In genomic region chr12:47156167-47156736, GRCh38 we compare ENCODE assay signal across 10 cellular contexts.
A peak's percentile ranks its signal among the peaks of the same experiment; 100 is the strongest.
DNase-seq lines count a peak whose midpoint lies in the region; ATAC-seq and TF ChIP-seq lines count a peak whose summit lies in the region.
"Had no signal": no experiment of that assay in that cellular context is flagged by ENCODE, and none has a peak within 500 bp of the region (broad histone marks: within the 10 kb centered on the region; RNA-seq: fewer than 3 reads in every experiment).

No MANE protein-coding gene starts in this region.

- peaks cover 27% of the 10 kb centered on the region for H3K36me3 Mint-ChIP-seq in activated T-cell treated with anti-CD3 and anti-CD28 coated beads, Interleukin-2, amount 50 U/mL, for 24 hours (ENCODE audit: low read depth)
- peaks cover 12% of the 10 kb centered on the region for H3K36me3 Mint-ChIP-seq in activated T-helper 17 cell treated with anti-CD3 and anti-CD28 coated beads, Interleukin-2, amount 50 U/mL, for 72 hours (ENCODE audit: low read depth)

- H3K4me1 Mint-ChIP-seq in activated T-cell treated with anti-CD3 and anti-CD28 coated beads, Interleukin-2, amount 50 U/mL, for 24 hours (ENCODE audit: low read depth): peaks cover 48% of the 10 kb centered on the region
- peaks cover 26% of the 10 kb centered on the region for H3K4me1 Mint-ChIP-seq in activated T-helper 17 cell treated with anti-CD3 and anti-CD28 coated beads, Interleukin-2, amount 50 U/mL, for 72 hours

- peaks cover 6% of the 10 kb centered on the region for H3K9me3 ChIP-seq in left ventricle myocardium inferior (replicated peaks)
- H3K9me3 ChIP-seq in thoracic aorta: no peaks in the 10 kb centered on the region

- H3K36me3 ChIP-seq in left ventricle myocardium inferior (no peaks in the 10 kb centered on the region), thoracic aorta (no peaks in the 10 kb centered on the region)
- H3K36me3 ChIP-seq: BLaER1 had no signal

- no peak overlapping the region for H3K4me3 Mint-ChIP-seq in activated T-cell treated with anti-CD3 and anti-CD28 coated beads, Interleukin-2, amount 50 U/mL, for 24 hours
- peak overlapping the region; percentile 2 for H3K4me3 Mint-ChIP-seq in activated T-helper 17 cell treated with anti-CD3 and anti-CD28 coated beads, Interleukin-2, amount 50 U/mL, for 72 hours

- intact Hi-C loops in left ventricle myocardium inferior (cut with micrococcal nuclease): no loop called here

- peaks cover 18% of the 10 kb centered on the region for H3K9me3 Mint-ChIP-seq in activated T-cell treated with anti-CD3 and anti-CD28 coated beads, Interleukin-2, amount 50 U/mL, for 24 hours
- peaks cover 6% of the 10 kb centered on the region for H3K9me3 Mint-ChIP-seq in activated T-helper 17 cell treated with anti-CD3 and anti-CD28 coated beads, Interleukin-2, amount 50 U/mL, for 72 hours

- H3K27me3 Mint-ChIP-seq in activated T-cell treated with anti-CD3 and anti-CD28 coated beads, Interleukin-2, amount 50 U/mL, for 24 hours: no peaks in the 10 kb centered on the region
- H3K27me3 Mint-ChIP-seq in activated T-helper 17 cell treated with anti-CD3 and anti-CD28 coated beads, Interleukin-2, amount 50 U/mL, for 72 hours: no peaks in the 10 kb centered on the region

- peak; percentile 25 for ATAC-seq in activated T-helper 17 cell treated with anti-CD3 and anti-CD28 coated beads, Interleukin-2, amount 50 U/mL, for 72 hours (replicated peaks)
- ATAC-seq in thoracic aorta (ENCODE audit: insufficient number of reproducible peaks, low FRiP score, low read depth) (peak; percentile 88), SK-N-SH treated with all-trans-retinoic acid at 6 μM for 48 hours (no peak)

- DNase-seq in activated T-cell treated with anti-CD3 and anti-CD28 coated beads, Interleukin-2, amount 50 U/mL, for 24 hours: no peak
- DNase-seq in activated T-cell treated with anti-CD3 and anti-CD28 coated beads, Interleukin-2, amount 50 U/mL, for 48 hours: no peak
- DNase-seq in left ventricle myocardium inferior (no peak), thoracic aorta (ENCODE audit: low spot score) (no peak), globus pallidus (ENCODE audit: low spot score) (no peak)
- no peak for DNase-seq in stimulated activated CD4-positive, alpha-beta T cell treated with anti-CD3 and anti-CD28 coated beads, Interleukin-15, amount 100 ng/mL, for 24 hours
- DNase-seq: MV-4-11 had no signal

- peak overlapping the region; percentile 61 for H3K27ac Mint-ChIP-seq in activated T-cell treated with anti-CD3 and anti-CD28 coated beads, Interleukin-2, amount 50 U/mL, for 24 hours
- H3K27ac Mint-ChIP-seq in activated T-helper 17 cell treated with anti-CD3 and anti-CD28 coated beads, Interleukin-2, amount 50 U/mL, for 72 hours: peak overlapping the region; percentile 61

- H3K4me1 ChIP-seq in left ventricle myocardium inferior: peaks cover 12% of the 10 kb centered on the region
- peaks cover 7 to 15% of the 10 kb centered on the region in 2 donors for H3K4me1 ChIP-seq in thoracic aorta (ENCODE audit: control insufficient read depth in 1 of 2, low read depth in 2 of 2)
- H3K4me1 ChIP-seq: BLaER1 had no signal

- H3K27me3 ChIP-seq in left ventricle myocardium inferior (ENCODE audit: low read depth): no peaks in the 10 kb centered on the region
- no peaks in the 10 kb centered on the region for H3K27me3 ChIP-seq in thoracic aorta (replicated peaks; ENCODE audit: insufficient read depth)
- H3K27me3 ChIP-seq: BLaER1 had no signal

- H3K4me3 ChIP-seq in left ventricle myocardium inferior (no peak overlapping the region), thoracic aorta (no peak overlapping the region)
- H3K4me3 ChIP-seq: BLaER1 had no signal

- TF ChIP-seq CTCF in left ventricle myocardium inferior (IDR thresholded peaks at IDR 0.05; ENCODE audit: borderline replicate concordance) (no peak), thoracic aorta (IDR thresholded peaks at IDR 0.05) (no peak)

- peak overlapping the region; percentile 24 for H3K27ac ChIP-seq in left ventricle myocardium inferior (replicated peaks)
- peak overlapping the region; percentile 29 to 45 for H3K27ac ChIP-seq in thoracic aorta
- H3K27ac ChIP-seq: BLaER1 had no signal

TF ChIP-seq in SK-N-SH treated with all-trans-retinoic acid at 6 μM for 48 hours, 23 proteins besides CTCF, POLR2A, EP300 and RAD21:
- TF ChIP-seq ZC3H10 (CRISPR knock-in tag; IDR thresholded peaks at IDR 0.05) (no peak), ISL1 (CRISPR knock-in tag; IDR thresholded peaks at IDR 0.05) (no peak), POU6F1 (CRISPR knock-in tag; IDR thresholded peaks at IDR 0.05; ENCODE audit: borderline replicate concordance, low read depth) (no peak), TCF4 (CRISPR knock-in tag; IDR thresholded peaks at IDR 0.05; ENCODE audit: borderline replicate concordance) (no peak), ESRRG (CRISPR knock-in tag; IDR thresholded peaks at IDR 0.05) (no peak), OSR1 (CRISPR knock-in tag; IDR thresholded peaks at IDR 0.05) (no peak), RARB (CRISPR knock-in tag; IDR thresholded peaks at IDR 0.05) (no peak)
